17 cellular contexts compared by ENCODE assay signal in the genomic region with DNA sequence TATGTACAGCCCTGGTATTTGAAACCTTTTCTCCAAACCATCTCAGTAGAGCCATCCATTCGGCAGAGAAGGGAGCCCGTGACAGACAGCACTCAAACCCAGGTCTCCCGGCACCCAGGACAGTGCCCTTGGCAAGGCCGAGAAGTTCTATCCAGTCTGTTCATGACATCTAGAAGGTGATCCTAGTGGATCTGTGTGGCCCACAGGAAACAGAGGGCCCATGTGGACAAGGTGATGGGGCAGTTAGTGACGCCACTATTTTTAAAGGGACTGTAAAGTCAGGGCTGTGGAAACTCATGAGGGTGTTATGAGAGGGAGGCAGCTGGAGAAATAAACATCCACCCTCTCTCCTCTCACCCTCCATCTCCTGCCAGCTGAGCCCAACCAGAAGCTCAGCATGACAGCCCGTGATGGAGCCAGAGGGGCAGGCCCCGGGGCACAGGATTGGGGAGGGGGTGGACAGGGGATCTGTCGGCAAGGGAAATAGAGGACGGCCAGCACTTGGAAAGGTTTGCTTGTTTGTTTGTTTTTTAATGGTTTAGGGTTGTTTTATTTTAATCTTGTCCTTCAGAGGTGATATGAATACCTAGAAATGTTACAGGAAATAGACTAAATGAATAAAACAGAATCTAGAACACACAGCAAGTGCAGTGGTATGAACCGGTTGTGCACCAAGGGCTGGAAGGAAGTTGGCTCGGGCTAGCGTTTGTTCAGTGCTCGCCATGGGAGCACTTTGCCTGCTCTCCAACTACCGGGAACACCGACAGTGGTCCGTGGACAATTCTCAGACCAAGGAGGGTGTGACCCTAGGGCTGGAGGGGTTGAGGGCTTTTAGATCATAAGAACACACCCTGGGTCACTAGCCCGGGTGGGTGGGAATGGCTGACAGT. TPM values are rescaled to one million over a fixed set of nuclear protein-coding genes. Genes with fewer than 3 reads are reported as not detected.
"Had no signal": no experiment of that assay in that cellular context is flagged by ENCODE, and none has a peak within 500 bp of the region (broad histone marks: within the 10 kb centered on the region; RNA-seq: fewer than 3 reads in every experiment).

No MANE protein-coding gene starts in this region.

- H3K4me1 Mint-ChIP-seq: T-helper 17 cell, WTC11 had no signal

- H3K27me3 Mint-ChIP-seq: activated CD8-positive, alpha-beta T cell treated with anti-CD3 and anti-CD28 coated beads for 36 hours; T-helper 17 cell had no signal

- H3K36me3 ChIP-seq: brain microvascular endothelial cell, prostate gland, SJCRH30, transverse colon had no signal

- DNase-seq: activated CD4-positive, alpha-beta T cell treated with anti-CD3 and anti-CD28 coated beads for 4 hours; activated CD8-positive, alpha-beta memory T cell treated with anti-CD3 and anti-CD28 coated beads, Interleukin-2, amount 50 U/mL, for 4 hours; activated CD8-positive, alpha-beta T cell treated with anti-CD3 and anti-CD28 coated beads for 36 hours; activated T-cell treated with anti-CD3 and anti-CD28 coated beads, Interleukin-2, amount 50 U/mL, for 72 hours; anterior cingulate cortex; brain microvascular endothelial cell; dorsolateral prefrontal cortex; hippocampal formation; mesendoderm; occipital lobe; SJCRH30; T-helper 17 cell; transverse colon had no signal

- H3K27ac ChIP-seq: brain microvascular endothelial cell, dorsolateral prefrontal cortex, prostate gland, SJCRH30, transverse colon had no signal

- H3K9me3 ChIP-seq: prostate gland, SJCRH30, transverse colon had no signal

- H3K9me3 Mint-ChIP-seq: activated CD8-positive, alpha-beta T cell treated with anti-CD3 and anti-CD28 coated beads for 36 hours; activated T-cell treated with anti-CD3 and anti-CD28 coated beads, Interleukin-2, amount 50 U/mL, for 72 hours; natural killer cell treated with Interleukin-12 subunit alpha and Interleukin-12 subunit beta and Interleukin-15 and Interleukin-18, amount 100 ng/mL, for 72 hours had no signal

- H3K4me3 ChIP-seq: dorsolateral prefrontal cortex, prostate gland, SJCRH30, transverse colon had no signal

- H3K27ac Mint-ChIP-seq: activated CD8-positive, alpha-beta T cell treated with anti-CD3 and anti-CD28 coated beads for 36 hours; activated T-cell treated with anti-CD3 and anti-CD28 coated beads, Interleukin-2, amount 50 U/mL, for 72 hours; natural killer cell treated with Interleukin-12 subunit alpha and Interleukin-12 subunit beta and Interleukin-15 and Interleukin-18, amount 100 ng/mL, for 72 hours; T-helper 17 cell; WTC11 had no signal

- H3K36me3 Mint-ChIP-seq: WTC11 had no signal

- H3K4me3 Mint-ChIP-seq: activated CD8-positive, alpha-beta T cell treated with anti-CD3 and anti-CD28 coated beads for 36 hours; activated T-cell treated with anti-CD3 and anti-CD28 coated beads, Interleukin-2, amount 50 U/mL, for 72 hours; natural killer cell treated with Interleukin-12 subunit alpha and Interleukin-12 subunit beta and Interleukin-15 and Interleukin-18, amount 100 ng/mL, for 72 hours; T-helper 17 cell; WTC11 had no signal

- H3K4me1 ChIP-seq: prostate gland, SJCRH30, transverse colon had no signal

- ATAC-seq: activated CD8-positive, alpha-beta T cell treated with anti-CD3 and anti-CD28 coated beads for 36 hours; activated T-cell treated with anti-CD3 and anti-CD28 coated beads, Interleukin-2, amount 50 U/mL, for 72 hours; sciatic nerve; T-helper 17 cell; WTC11 had no signal

- H3K27me3 ChIP-seq: brain microvascular endothelial cell, dorsolateral prefrontal cortex, SJCRH30, transverse colon had no signal

RNA-seq across cellular contexts. Expression of a gene that starts 17.1 kb away (rescaled TPM):
- total RNA-seq: T-helper 17 cell, transverse colon had no signal
